In the genomic region with DNA sequence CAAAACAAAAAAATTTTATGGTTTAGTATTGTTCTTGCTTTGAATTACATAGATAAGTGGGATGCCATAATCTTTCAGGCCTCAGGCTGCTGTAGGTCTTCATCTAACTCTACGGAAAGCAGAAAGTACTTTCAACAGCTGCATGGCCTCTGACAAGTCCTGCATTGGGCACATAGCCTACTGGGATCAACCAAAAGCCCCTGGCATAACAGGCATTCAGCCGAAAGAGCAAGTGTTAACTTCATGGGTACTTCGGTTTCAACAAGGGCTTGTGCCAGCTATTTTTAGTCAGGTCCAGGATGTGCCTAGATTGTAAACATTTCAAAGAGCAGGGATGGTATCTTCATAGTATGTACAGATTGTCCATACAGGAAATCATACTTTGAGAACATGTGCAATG, we compare ENCODE assay signal across 21 cellular contexts. TPM values are rescaled to one million over a fixed set of nuclear protein-coding genes. Genes with fewer than 3 reads are reported as not detected.
A peak's percentile ranks its signal among the peaks of the same experiment; 100 is the strongest.
DNase-seq lines count a peak whose midpoint lies in the region; ATAC-seq and TF ChIP-seq lines count a peak whose summit lies in the region.
"Had no signal": no experiment of that assay in that cellular context is flagged by ENCODE, and none has a peak within 500 bp of the region (broad histone marks: within the 10 kb centered on the region; RNA-seq: fewer than 3 reads in every experiment).

No MANE protein-coding gene starts in this region.

- H3K9me3 ChIP-seq in right cardiac atrium (ENCODE audit: control insufficient read depth, low read length) (no peaks in the 10 kb centered on the region), gastrocnemius medialis (no peaks in the 10 kb centered on the region)
- H3K9me3 ChIP-seq: A549 had no signal

- H3K27me3 ChIP-seq in right cardiac atrium (ENCODE audit: control insufficient read depth, insufficient read depth) (no peaks in the 10 kb centered on the region), gastrocnemius medialis (no peaks in the 10 kb centered on the region)

- intact Hi-C loops in right cardiac atrium (cut with DNase I) (no loop called here), cardiac septum (cut with DNase I) (no loop called here), gastrocnemius medialis (cut with DNase I; ENCODE audit: low total_unique reads) (loop anchor here (5.0 to 10.0 kb wide), 3 partner anchors 34 to 414 kb away; a partner anchor contains a TSS), posterior vena cava (cut with DNase I) (loop anchor here in 1 of 2 donors (5.0 kb wide), 1 partner anchor 44 kb away; no protein-coding TSS in a partner anchor)

- no peaks in the 10 kb centered on the region for H3K36me3 ChIP-seq in gastrocnemius medialis

- ATAC-seq in right cardiac atrium (peak; percentile 23 to 42), gastrocnemius medialis (peak; percentile 35 to 45)
- ATAC-seq: A549, GM12878, HepG2 had no signal

- in situ Hi-C loops in gastrocnemius medialis (cut with MboI; ENCODE audit: low sequenced_read_pairs in 4 of 4) = loop anchor here in 1 of 4 donors (10.0 kb wide), 1 partner anchor 416 kb away; a partner anchor contains a TSS

- H3K4me3 ChIP-seq in right cardiac atrium (ENCODE audit: low read length) (no peak overlapping the region), gastrocnemius medialis (peak overlapping the region in 2 of 4 donors; percentile 61 to 74)
- H3K4me3 ChIP-seq: A549, GM12878 had no signal

- H3K4me1 ChIP-seq in right cardiac atrium (ENCODE audit: control insufficient read depth, insufficient read depth, low read length) = peaks cover 5% of the 10 kb centered on the region
- H3K4me1 ChIP-seq in gastrocnemius medialis = peaks cover 46 to 68% of the 10 kb centered on the region in 2 donors

- H3K27ac ChIP-seq in right cardiac atrium (ENCODE audit: low read length) (peak overlapping the region; percentile 56), gastrocnemius medialis (peak overlapping the region; percentile 83 to 93 (median 86))
- H3K27ac ChIP-seq: 22Rv1, A549, C4-2B had no signal

- DNase-seq in DMS53 (lab: John Stamatoyannopoulos, UW) (peak; percentile 15), DMS53 treated with DMSO at 0.1 percent for 48 hours (lab: John Stamatoyannopoulos, UW; ENCODE audit: unreplicated experiment) (no peak), right cardiac atrium (no peak), cardiac septum (ENCODE audit: low spot score) (no peak), gastrocnemius medialis (peak; percentile 71 to 78), COLO668 (lab: John Stamatoyannopoulos, UW; ENCODE audit: unreplicated experiment) (no peak), posterior vena cava (ENCODE audit: low spot score) (no peak)
- DNase-seq: AML-193; CD4-positive, alpha-beta T cell; DMS153; DND-41; EL; H9 had no signal

- peak; percentile 16 to 37 for TF ChIP-seq POLR2A in gastrocnemius medialis (IDR thresholded peaks at IDR 0.05)

- no peak for TF ChIP-seq CTCF in gastrocnemius medialis (IDR thresholded peaks at IDR 0.05 in 4 of 5, conservative IDR thresholded peaks at IDR 0.05 in 1 of 5)

- 53% methylated on average over 3 of the region's 3 CpGs for WGBS in right cardiac atrium

RNA-seq across cellular contexts. Expression of a gene that starts 3.1 kb away (rescaled TPM):
- total RNA-seq in right cardiac atrium = 1,000 to 10,000 TPM in 3 of 4 donors, 100 to 1,000 TPM in 1; 753 to 2,517 (median 1,525) TPM
- 2,787 TPM for polyA plus RNA-seq in right cardiac atrium
- 19.0 TPM for total RNA-seq in cardiac septum
- 1,000 to 10,000 TPM in 3 of 4 donors, 100 to 1,000 TPM in 1; 586 to 5,775 (median 2,747) TPM for total RNA-seq in gastrocnemius medialis
- total RNA-seq in posterior vena cava = 100 to 1,000 TPM; 159 to 475 TPM
- total RNA-seq: CD4-positive, alpha-beta T cell; G401; GM12878; H1; H9; HepG2 had no signal
- polyA plus RNA-seq: BJ, H1, HepG2 had no signal

Comparison
In these comparisons a context has a peak if more than half of its experiments do, and no peak if none do; other contexts are left out.
1. DNase-seq: peak in DMS53 (single experiment) and gastrocnemius medialis (2 of 2); none in DMS53 treated with DMSO at 0.1 percent for 48 hours (single experiment), right cardiac atrium (0 of 3), cardiac septum (single experiment), COLO668 (single experiment) and posterior vena cava (single experiment).